16 cellular contexts compared by ENCODE assay signal in the genomic region with DNA sequence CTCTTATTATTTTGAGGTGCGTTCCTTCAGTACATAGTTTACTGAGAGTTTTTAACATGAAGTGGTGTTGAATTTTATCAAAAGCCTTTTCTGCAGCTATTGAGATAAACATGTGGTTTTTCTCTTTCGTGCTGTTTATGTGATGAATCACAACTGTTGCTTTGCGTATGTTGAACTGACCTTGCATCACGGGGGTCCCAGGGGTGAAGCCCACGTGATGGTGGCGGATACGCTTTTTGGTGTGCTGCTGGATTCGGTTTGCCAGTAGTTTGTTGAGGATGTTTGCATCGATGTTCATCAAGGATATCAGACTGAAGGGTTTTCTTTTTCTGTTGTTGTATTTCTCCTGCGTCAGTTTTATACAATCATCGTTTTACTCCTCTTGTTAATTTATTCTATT. TPM values are rescaled to one million over a fixed set of nuclear protein-coding genes. Genes with fewer than 3 reads are reported as not detected.
DNase-seq lines count a peak whose midpoint lies in the region; ATAC-seq and TF ChIP-seq lines count a peak whose summit lies in the region.
"Had no signal": no experiment of that assay in that cellular context is flagged by ENCODE, and none has a peak within 500 bp of the region (broad histone marks: within the 10 kb centered on the region; RNA-seq: fewer than 3 reads in every experiment).

No MANE protein-coding gene starts in this region.

- ATAC-seq in Right ventricle myocardium superior (ENCODE audit: poor library complexity) (no peak), left cardiac atrium (no peak)
- ATAC-seq: CD8-positive, alpha-beta T cell had no signal

- H3K27me3 Mint-ChIP-seq in activated T-cell treated with anti-CD3 and anti-CD28 coated beads, Interleukin-2, amount 50 U/mL, for 24 hours = peaks cover 44% of the 10 kb centered on the region
- H3K27me3 Mint-ChIP-seq: CD4-positive, CD25-positive, alpha-beta regulatory T cell had no signal

- no peak for TF ChIP-seq CTCF in cardiac fibroblast (IDR thresholded peaks at IDR 0.05; ENCODE audit: low read depth, low read length)

- no peak overlapping the region for H3K27ac Mint-ChIP-seq in activated T-cell treated with anti-CD3 and anti-CD28 coated beads, Interleukin-2, amount 50 U/mL, for 24 hours
- H3K27ac Mint-ChIP-seq: B cell; CD4-positive, CD25-positive, alpha-beta regulatory T cell; CD8-positive, alpha-beta T cell had no signal

- H3K9me3 Mint-ChIP-seq in activated T-cell treated with anti-CD3 and anti-CD28 coated beads, Interleukin-2, amount 50 U/mL, for 24 hours = no peaks in the 10 kb centered on the region
- H3K9me3 Mint-ChIP-seq: CD4-positive, CD25-positive, alpha-beta regulatory T cell; CD8-positive, alpha-beta T cell had no signal

- H3K36me3 Mint-ChIP-seq in activated T-cell treated with anti-CD3 and anti-CD28 coated beads, Interleukin-2, amount 50 U/mL, for 24 hours (ENCODE audit: low read depth) = no peaks in the 10 kb centered on the region
- H3K36me3 Mint-ChIP-seq: CD4-positive, CD25-positive, alpha-beta regulatory T cell; CD8-positive, alpha-beta T cell had no signal

- DNase-seq in Right ventricle myocardium superior (peak; percentile 36), left cardiac atrium (no peak), H4 (ENCODE audit: low spot score) (peak; percentile 8), cardiac fibroblast (ENCODE audit: low read depth in 2 of 2) (peak; percentile 16 to 34)
- no peak for DNase-seq in activated T-cell treated with anti-CD3 and anti-CD28 coated beads, Interleukin-2, amount 50 U/mL, for 24 hours
- DNase-seq in activated CD8-positive, alpha-beta memory T cell treated with anti-CD3 and anti-CD28 coated beads for 24 hours = no peak
- DNase-seq: Caco-2; CD4-positive, CD25-positive, alpha-beta regulatory T cell; CD8-positive, alpha-beta T cell; DMS153; DND-41; GOT3; H7; HCEC 1CT had no signal

- no peak overlapping the region for H3K4me3 ChIP-seq in cardiac fibroblast (replicated peaks in 1 of 2; ENCODE audit: low read depth in 2 of 2, low read length in 2 of 2)
- H3K4me3 ChIP-seq: BLaER1 had no signal

- no peaks in the 10 kb centered on the region for H3K4me1 Mint-ChIP-seq in activated T-cell treated with anti-CD3 and anti-CD28 coated beads, Interleukin-2, amount 50 U/mL, for 24 hours (ENCODE audit: low read depth)
- H3K4me1 Mint-ChIP-seq: B cell; CD4-positive, CD25-positive, alpha-beta regulatory T cell had no signal

- intact Hi-C loops in Right ventricle myocardium superior (cut with DNase I) = no loop called here
- intact Hi-C loops in left cardiac atrium (cut with DNase I) = no loop called here

- no peak overlapping the region for H3K4me3 Mint-ChIP-seq in activated T-cell treated with anti-CD3 and anti-CD28 coated beads, Interleukin-2, amount 50 U/mL, for 24 hours
- H3K4me3 Mint-ChIP-seq: B cell; CD4-positive, CD25-positive, alpha-beta regulatory T cell; CD8-positive, alpha-beta T cell had no signal

RNA-seq across cellular contexts. Expression of gene H2BW1, which starts 4.6 kb away (rescaled TPM):
- not detected for total RNA-seq in Right ventricle myocardium superior
- total RNA-seq in left cardiac atrium = not detected
- total RNA-seq in H4 (2014; rRNA removed; shearing (Covaris generic)) = not detected in 2 replicates
- total RNA-seq: B cell; Caco-2; CD4-positive, CD25-positive, alpha-beta regulatory T cell; CD8-positive, alpha-beta T cell; H7 had no signal

RNA-seq across cellular contexts. Expression of gene H2BW2, which starts 21.6 kb away (rescaled TPM):
- total RNA-seq in Right ventricle myocardium superior (not detected), left cardiac atrium (not detected)
- total RNA-seq in H4 (2014; rRNA removed; shearing (Covaris generic)) = not detected in 2 replicates
- total RNA-seq: B cell; Caco-2; CD4-positive, CD25-positive, alpha-beta regulatory T cell; CD8-positive, alpha-beta T cell; H7 had no signal

RNA-seq across cellular contexts. Expression of gene TMSB15B, which starts 55.7 kb away (rescaled TPM):
- total RNA-seq in Right ventricle myocardium superior (0.43 TPM), left cardiac atrium (1 to 10 TPM; 1.0 to 1.9 TPM)
- 12.7 and 24.7 TPM in 2 replicates for total RNA-seq in H4 (2014; rRNA removed; shearing (Covaris generic))

RNA-seq across cellular contexts. Expression of gene TMSB15C, which starts 57.9 kb away (rescaled TPM):
- total RNA-seq in Right ventricle myocardium superior = 0.48 TPM
- total RNA-seq in left cardiac atrium = under 1 TPM; 0.32 to 0.34 TPM
- total RNA-seq in H4 (2014; rRNA removed; shearing (Covaris generic)) = 2.2 and 3.5 TPM in 2 replicates

Comparison
In these comparisons a context has a peak if more than half of its experiments do, and no peak if none do; other contexts are left out.
1. DNase-seq: peak in Right ventricle myocardium superior (single experiment), H4 (single experiment) and cardiac fibroblast (2 of 2); none in left cardiac atrium (single experiment), activated T-cell treated with anti-CD3 and anti-CD28 coated beads, Interleukin-2, amount 50 U/mL, for 24 hours (single experiment) and activated CD8-positive, alpha-beta memory T cell treated with anti-CD3 and anti-CD28 coated beads for 24 hours (single experiment).